In genomic region chr1:167185062-167185461, GRCh38 we compare ENCODE assay signal across 19 cellular contexts.
"Had no signal": no experiment of that assay in that cellular context is flagged by ENCODE, and none has a peak within 500 bp of the region (broad histone marks: within the 10 kb centered on the region; RNA-seq: fewer than 3 reads in every experiment).

No MANE protein-coding gene starts in this region.

- H3K4me1 Mint-ChIP-seq: naive B cell; nephron; stimulated activated memory B cell treated with anti-CD40 and anti-IgM and Interleukin-4, amounts not matched to agents 10 μg/mL and 1 μg/mL and 100 μg/mL, for 72 hours had no signal

- H3K27me3 ChIP-seq: gastrocnemius medialis, heart right ventricle, right lobe of liver, stomach had no signal

- H3K4me1 ChIP-seq: gastrocnemius medialis, parathyroid adenoma, prostate gland, right lobe of liver, stomach had no signal

- H3K9me3 Mint-ChIP-seq: nephron; stimulated activated memory B cell treated with anti-CD40 and anti-IgM and Interleukin-4, amounts not matched to agents 10 μg/mL and 1 μg/mL and 100 μg/mL, for 72 hours had no signal

- ATAC-seq: esophagus mucosa; gastrocnemius medialis; heart right ventricle; right lobe of liver; stimulated activated memory B cell treated with anti-CD40 and anti-IgM and Interleukin-4, amounts not matched to agents 10 μg/mL and 1 μg/mL and 100 μg/mL, for 72 hours had no signal

- H3K27ac Mint-ChIP-seq: nephron; stimulated activated memory B cell treated with anti-CD40 and anti-IgM and Interleukin-4, amounts not matched to agents 10 μg/mL and 1 μg/mL and 100 μg/mL, for 72 hours had no signal

- H3K36me3 Mint-ChIP-seq: naive B cell; stimulated activated memory B cell treated with anti-CD40 and anti-IgM and Interleukin-4, amounts not matched to agents 10 μg/mL and 1 μg/mL and 100 μg/mL, for 72 hours had no signal

- H3K27ac ChIP-seq: gastrocnemius medialis, heart right ventricle, parathyroid adenoma, prostate gland, right lobe of liver, stomach had no signal

- DNase-seq: effector memory CD4-positive, alpha-beta T cell; gastrocnemius medialis; heart right ventricle; hypothalamus; kidney glomerular epithelial cell; mesendoderm; naive B cell; occipital lobe; right lobe of liver; stimulated activated CD4-positive, alpha-beta T cell treated with anti-CD3 and anti-CD28 coated beads, Interleukin-4, amount 100 ng/mL, for 1 hour; stimulated activated CD8-positive, alpha-beta memory T cell treated with anti-CD3 and anti-CD28 coated beads, Interleukin-4, amount 100 ng/mL, for 48 hours; stomach; substantia nigra; trophoblast cell had no signal

- H3K4me3 Mint-ChIP-seq: naive B cell; nephron; stimulated activated memory B cell treated with anti-CD40 and anti-IgM and Interleukin-4, amounts not matched to agents 10 μg/mL and 1 μg/mL and 100 μg/mL, for 72 hours had no signal
